ENCODE assay signal across 12 cellular contexts in genomic region chr12:104505095-104505819, GRCh38. TPM values are rescaled to one million over a fixed set of nuclear protein-coding genes. Genes with fewer than 3 reads are reported as not detected.
DNase-seq lines count a peak whose midpoint lies in the region; ATAC-seq and TF ChIP-seq lines count a peak whose summit lies in the region.
"Had no signal": no experiment of that assay in that cellular context is flagged by ENCODE, and none has a peak within 500 bp of the region (broad histone marks: within the 10 kb centered on the region; RNA-seq: fewer than 3 reads in every experiment).

No MANE protein-coding gene starts in this region.

- no peak overlapping the region for H3K27ac ChIP-seq in ovary

- no peaks in the 10 kb centered on the region for H3K9me3 ChIP-seq in ovary

- TF ChIP-seq CTCF in WTC11 (IDR thresholded peaks at IDR 0.05) (no peak), ovary (IDR thresholded peaks at IDR 0.05) (no peak), glutamatergic neuron (IDR thresholded peaks at IDR 0.05; ENCODE audit: partially characterized antibody, unreplicated experiment) (no peak)

- no peak overlapping the region for H3K4me3 ChIP-seq in ovary

- intact Hi-C loops in ovary (cut with DNase I), result no loop called here

- no peaks in the 10 kb centered on the region for H3K27me3 Mint-ChIP-seq in WTC11 (ENCODE audit: low read depth)
- peaks cover 6% of the 10 kb centered on the region for H3K27me3 Mint-ChIP-seq in glutamatergic neuron (ENCODE audit: unreplicated experiment)

- H3K27me3 ChIP-seq in ovary, result no peaks in the 10 kb centered on the region

- POLR2A ChIA-PET in WTC11 (lab: Charles Lee), result no interaction called here

- no peak overlapping the region for H3K4me3 Mint-ChIP-seq in WTC11
- H3K4me3 Mint-ChIP-seq in glutamatergic neuron (ENCODE audit: unreplicated experiment), result no peak overlapping the region
- H3K4me3 Mint-ChIP-seq: brain had no signal

- H3K27ac Mint-ChIP-seq in WTC11 (no peak overlapping the region), glutamatergic neuron (ENCODE audit: unreplicated experiment) (no peak overlapping the region)
- H3K27ac Mint-ChIP-seq: brain had no signal

- WGBS in ovary, 3 donors, result 73 to 78% (median 75%) methylated on average over 7 of the region's 7 CpGs

- no peaks in the 10 kb centered on the region for H3K36me3 ChIP-seq in ovary

- no peak for TF ChIP-seq EP300 in ovary (IDR thresholded peaks at IDR 0.05)

- H3K36me3 Mint-ChIP-seq in WTC11 (peaks cover 6% of the 10 kb centered on the region), glutamatergic neuron (ENCODE audit: unreplicated experiment) (peaks cover 9% of the 10 kb centered on the region)

- CTCF ChIA-PET in WTC11 (lab: Charles Lee), result interaction anchor here (0.6 kb wide), 2 partner anchors 113 to 260 kb away, joined by 3 to 5 read pairs; no protein-coding TSS in a partner anchor

- H3K9me3 Mint-ChIP-seq in WTC11 (peaks cover 7% of the 10 kb centered on the region), glutamatergic neuron (ENCODE audit: unreplicated experiment) (peaks cover 8% of the 10 kb centered on the region)

- H3K4me1 ChIP-seq in ovary (ENCODE audit: insufficient read depth), result peaks cover 2% of the 10 kb centered on the region

- no peak for TF ChIP-seq POLR2A in ovary (IDR thresholded peaks at IDR 0.05)

- peak; percentile 52 for DNase-seq in DMS153 (lab: John Stamatoyannopoulos, UW)
- peak; percentile 91 for DNase-seq in NCI-H69 (lab: John Stamatoyannopoulos, UW)
- DNase-seq in NK-92 treated with Interleukin-12 subunit alpha and Interleukin-12 subunit beta, amount 100 ng/mL, for 24 hours (lab: John Stamatoyannopoulos, UW), result no peak
- no peak for DNase-seq in WTC11 (ENCODE audit: low spot score)
- DNase-seq in ovary, result no peak
- DNase-seq in glutamatergic neuron, result no peak
- DNase-seq: DMS53; stimulated activated CD8-positive, alpha-beta memory T cell treated with anti-CD3 and anti-CD28 coated beads, Interleukin-4, amount 100 ng/mL, for 48 hours had no signal

- ATAC-seq in GM19372 (IDR thresholded peaks at IDR 0.05; ENCODE audit: low read depth, unreplicated experiment) (peak; percentile 96), HG03108 (IDR thresholded peaks at IDR 0.05; ENCODE audit: unreplicated experiment) (peak; percentile 90), WTC11 (no peak)
- ATAC-seq: Panc1 had no signal

- H3K4me1 Mint-ChIP-seq in WTC11 (peaks cover 70% of the 10 kb centered on the region), glutamatergic neuron (ENCODE audit: low read depth, unreplicated experiment) (peaks cover 13% of the 10 kb centered on the region)

TF ChIP-seq in WTC11, 78 proteins besides CTCF, POLR2A, EP300 and RAD21:
- no peak for TF ChIP-seq NR3C1 (CRISPR knock-in tag; conservative IDR thresholded peaks at IDR 0.05; ENCODE audit: low read depth)
- no peak for TF ChIP-seq NFATC4 (CRISPR knock-in tag; IDR thresholded peaks at IDR 0.05)
- TF ChIP-seq ELF4 (CRISPR knock-in tag; IDR thresholded peaks at IDR 0.05; ENCODE audit: low read depth), result no peak
- TF ChIP-seq TEAD1 (CRISPR knock-in tag; IDR thresholded peaks at IDR 0.05), result no peak

RNA-seq across cellular contexts. Expression of gene CHST11, which starts 48.5 kb away (rescaled TPM):
- total RNA-seq in WTC11 (2021) (20.4 to 24.2 TPM (median 23.2 TPM) in 3 replicates), ovary (10 to 100 TPM in 5 of 7 donors, 1 to 10 TPM in 2; 4.2 to 39.9 (median 20.1) TPM), glutamatergic neuron (ENCODE audit: unreplicated experiment) (11.5 TPM)
- 10 to 100 TPM in 1 of 2 donors, 1 to 10 TPM in 1; 4.0 to 23.7 TPM for polyA plus RNA-seq in ovary

Comparison
In these comparisons a context has a peak if more than half of its experiments do, and no peak if none do; other contexts are left out.
1. DNase-seq: peak in DMS153 (single experiment) and NCI-H69 (single experiment); none in NK-92 treated with Interleukin-12 subunit alpha and Interleukin-12 subunit beta, amount 100 ng/mL, for 24 hours (single experiment), WTC11 (single experiment), ovary (0 of 5) and glutamatergic neuron (single experiment).